38 cellular contexts compared by ENCODE assay signal in the genomic region with DNA sequence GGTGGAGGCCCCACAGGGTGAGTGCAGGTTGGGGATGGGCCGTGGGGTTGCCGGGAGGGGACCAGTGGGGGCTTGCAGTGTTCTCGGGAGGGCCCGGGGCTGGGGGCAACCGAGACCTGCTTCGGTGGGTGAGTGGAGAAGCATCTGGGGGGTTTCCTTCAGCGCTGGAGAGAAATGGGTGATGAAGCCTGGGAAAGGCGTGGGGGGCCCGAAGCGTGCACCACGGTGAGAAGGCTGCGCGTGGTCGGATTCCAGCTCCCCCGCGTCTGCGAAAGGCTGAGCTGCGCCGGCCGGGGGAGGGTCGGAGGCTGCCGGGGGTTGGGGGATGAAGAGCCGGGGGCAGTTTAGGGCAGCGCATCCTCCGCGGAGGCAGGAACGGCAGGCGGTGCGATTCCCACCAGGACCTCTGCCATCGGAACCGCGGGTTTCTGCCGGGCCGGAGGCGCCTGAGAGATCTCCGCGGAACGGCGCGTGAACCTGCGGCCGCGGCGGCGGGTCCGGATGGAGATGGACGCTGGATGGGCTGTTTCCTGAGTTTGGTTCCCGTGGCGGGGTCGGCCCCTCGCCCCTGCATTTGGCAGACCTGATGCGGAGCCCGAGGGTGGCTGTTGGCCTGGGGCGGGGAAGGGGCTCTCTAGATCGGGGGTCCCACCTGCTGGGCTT. TPM values are rescaled to one million over a fixed set of nuclear protein-coding genes. Genes with fewer than 3 reads are reported as not detected.
"Had no signal": no experiment of that assay in that cellular context is flagged by ENCODE, and none has a peak within 500 bp of the region (broad histone marks: within the 10 kb centered on the region; RNA-seq: fewer than 3 reads in every experiment).

No MANE protein-coding gene starts in this region.

- H3K4me3 ChIP-seq: MG63 had no signal

- H3K36me3 ChIP-seq: MG63 had no signal

- DNase-seq: Karpas-422, Kasumi-1, MG63, MM.1S, MV-4-11, NCI-H1048, NCI-H1092, NCI-H1092 treated with DMSO at 0.1 percent for 48 hours, NCI-H1105, NCI-H1105 treated with DMSO at 0.1 percent for 48 hours, NCI-H1417, NCI-H1417 treated with DMSO at 0.1 percent for 48 hours, NCI-H1436, NCI-H1436 treated with DMSO at 0.1 percent for 48 hours, NCI-H146, NCI-H1694, NCI-H1694 treated with DMSO at 0.1 percent for 48 hours, NCI-H187, NCI-H187 treated with DMSO at 0.1 percent for 48 hours, NCI-H1930, NCI-H2029, NCI-H2029 treated with DMSO at 0.1 percent for 48 hours, NCI-H2081, NCI-H2081 treated with DMSO at 0.1 percent for 48 hours, NCI-H2107, NCI-H2171, NCI-H2171 treated with DMSO at 0.1 percent for 48 hours, NCI-H2227 treated with DMSO at 0.1 percent for 48 hours, NCI-H226, NCI-H345, NCI-H446, NCI-H446 treated with DMSO at 0.1 percent for 48 hours, NCI-H510A, NCI-H510A treated with DMSO at 0.1 percent for 48 hours had no signal

- H3K9me3 ChIP-seq: MG63 had no signal

RNA-seq across cellular contexts. Expression of gene SSTR5, which starts 7.0 kb away (rescaled TPM):
- total RNA-seq: M059J, MCF 10A had no signal

RNA-seq across cellular contexts. Expression of gene C1QTNF8, which starts 30.4 kb away (rescaled TPM):
- total RNA-seq: LHCN-M2, M059J, MCF 10A, NCI-H460 had no signal
